Comparison of ENCODE assay signal across 14 cellular contexts in the genomic region with DNA sequence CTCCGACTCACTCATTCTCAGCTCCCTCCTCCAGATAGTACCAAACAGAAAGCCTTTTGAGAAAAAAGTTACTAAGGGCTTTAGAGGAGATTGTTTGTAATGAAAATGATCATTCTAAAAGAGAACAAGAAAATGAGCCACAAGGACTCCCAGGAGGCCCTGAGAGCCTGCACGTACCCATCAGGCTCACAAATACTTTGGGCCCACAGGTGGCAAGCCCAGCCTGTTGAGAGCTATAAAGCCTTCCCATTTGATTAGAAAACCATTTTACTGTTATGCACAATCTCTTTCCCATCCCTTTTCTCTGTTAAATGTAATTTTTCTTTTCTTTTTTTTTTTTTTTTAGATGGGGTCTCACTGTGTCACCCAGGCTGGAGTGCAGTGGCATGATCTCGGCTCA.
DNase-seq lines count a peak whose midpoint lies in the region; TF ChIP-seq lines count a peak whose summit lies in the region.
"Had no signal": no experiment of that assay in that cellular context is flagged by ENCODE, and none has a peak within 500 bp of the region (broad histone marks: within the 10 kb centered on the region; RNA-seq: fewer than 3 reads in every experiment).

No MANE protein-coding gene starts in this region.

- H3K9me3 Mint-ChIP-seq in neural progenitor cell: peaks cover 2% of the 10 kb centered on the region
- H3K9me3 Mint-ChIP-seq: CD8-positive, alpha-beta memory T cell; GM23338 had no signal

- TF ChIP-seq EP300 in sigmoid colon (IDR thresholded peaks at IDR 0.05): no peak

- H2AFZ ChIP-seq in Karpas-422 (ENCODE audit: low read length) (peak overlapping the region; percentile 62; the same call in 1 of the 2 replicates), OCI-LY7 (ENCODE audit: low read length) (no peak overlapping the region), neural progenitor cell (replicated peaks) (no peak overlapping the region)
- H2AFZ ChIP-seq: GM23338 had no signal

- no peaks in the 10 kb centered on the region for H3K9me2 ChIP-seq in Karpas-422 (replicated peaks; ENCODE audit: insufficient read depth, low read length)
- H3K9me2 ChIP-seq in OCI-LY7 (ENCODE audit: insufficient read depth, low read length): no peaks in the 10 kb centered on the region

- H3K4me3 Mint-ChIP-seq in neural progenitor cell: no peak overlapping the region
- H3K4me3 Mint-ChIP-seq: CD8-positive, alpha-beta memory T cell; GM23338 had no signal

- POLR2A ChIA-PET in OCI-LY7 (lab: Charles Lee): interaction anchor here (0.7 to 1.2 kb wide), 4 partner anchors 9 to 110 kb away, joined by 3 to 7 read pairs (median 4); no protein-coding TSS in a partner anchor

- H3K36me3 Mint-ChIP-seq in neural progenitor cell: peaks cover 13% of the 10 kb centered on the region
- H3K36me3 Mint-ChIP-seq: CD8-positive, alpha-beta memory T cell had no signal

- no TSS peak for BruUV-seq in OCI-LY7 (replicated peaks; lab: Mats Ljungman, UMichigan)

- intact Hi-C loops in OCI-LY7 (cut with micrococcal nuclease; ENCODE audit: unreplicated experiment): no loop called here
- intact Hi-C loops in sigmoid colon (cut with DNase I): loop anchor here (10.0 kb wide), 1 partner anchor 148 kb away; a partner anchor contains a TSS

- peaks cover 30 to 54% (median 36%) of the 10 kb centered on the region in 10 experiments for H3K4me1 ChIP-seq in BLaER1 treated with 17β-estradiol and CSF1 and Interleukin-3, amounts not matched to agents 10 nM and 100 nM
- H3K4me1 ChIP-seq in Karpas-422 (ENCODE audit: low read length) (peaks cover 74% of the 10 kb centered on the region), OCI-LY7 (ENCODE audit: insufficient read depth, low read length, poor library complexity, severe bottlenecking) (peaks cover 31% of the 10 kb centered on the region), sigmoid colon (peaks cover 0 to 46% (median 39%) of the 10 kb centered on the region in 4 donors), neural progenitor cell (peaks cover 31% of the 10 kb centered on the region)

- H3K27me3 ChIP-seq in BLaER1 treated with 17β-estradiol and CSF1 and Interleukin-3, amounts not matched to agents 10 nM and 100 nM: peaks cover 0 to 47% (median 41%) of the 10 kb centered on the region in 11 experiments; a peak in 19 of 22 replicates
- H3K27me3 ChIP-seq in Karpas-422 (ENCODE audit: low read length) (no peaks in the 10 kb centered on the region), sigmoid colon (no peaks in the 10 kb centered on the region), neural progenitor cell (peaks cover 5% of the 10 kb centered on the region)
- H3K27me3 ChIP-seq: BE2C had no signal

- H3K36me3 ChIP-seq in BLaER1 treated with 17β-estradiol and CSF1 and Interleukin-3, amounts not matched to agents 10 nM and 100 nM: peaks cover 0 to 56% (median 0%) of the 10 kb centered on the region in 11 experiments; a peak in 8 of 22 replicates
- peaks cover 2% of the 10 kb centered on the region; the same call in 1 of the 2 replicates for H3K36me3 ChIP-seq in Karpas-422 (ENCODE audit: insufficient read depth, low read length)
- H3K36me3 ChIP-seq in OCI-LY7 (ENCODE audit: insufficient read depth, low read length): peaks cover 18% of the 10 kb centered on the region
- no peaks in the 10 kb centered on the region for H3K36me3 ChIP-seq in sigmoid colon
- no peaks in the 10 kb centered on the region for H3K36me3 ChIP-seq in neural progenitor cell
- H3K36me3 ChIP-seq: BE2C had no signal

- DNase-seq in Karpas-422 (peak; percentile 76), OCI-LY7 (ENCODE audit: low spot score) (no peak), sigmoid colon (no peak), neural progenitor cell (ENCODE audit: low spot score) (no peak), NCI-H69 (lab: John Stamatoyannopoulos, UW) (no peak)
- DNase-seq: BE2C; Caco-2; CD8-positive, alpha-beta memory T cell; DMS53; H7; IMR-90 had no signal

- H3K27me3 Mint-ChIP-seq in neural progenitor cell (ENCODE audit: insufficient read depth, low read depth): no peaks in the 10 kb centered on the region

- no peak overlapping the region for H3K27ac Mint-ChIP-seq in neural progenitor cell
- H3K27ac Mint-ChIP-seq: CD8-positive, alpha-beta memory T cell; GM23338 had no signal

- no peak for TF ChIP-seq POLR2A in sigmoid colon (IDR thresholded peaks at IDR 0.05)

- H4K20me1 ChIP-seq in BLaER1 treated with 17β-estradiol and CSF1 and Interleukin-3, amounts not matched to agents 10 nM and 100 nM: peaks cover 0 to 30% (median 0%) of the 10 kb centered on the region in 11 experiments; a peak in 6 of 22 replicates
- H4K20me1 ChIP-seq in Karpas-422 (ENCODE audit: insufficient read depth, low read depth, low read length): no peaks in the 10 kb centered on the region
- H4K20me1 ChIP-seq in OCI-LY7 (ENCODE audit: insufficient read depth, low read length): no peaks in the 10 kb centered on the region; the same call in 1 of the 2 replicates
- peaks cover 21% of the 10 kb centered on the region for H4K20me1 ChIP-seq in neural progenitor cell (ENCODE audit: low read depth)

- peak overlapping the region in 1 of 11 experiments; percentile 9; a peak in 1 of 22 replicates for H3K27ac ChIP-seq in BLaER1 treated with 17β-estradiol and CSF1 and Interleukin-3, amounts not matched to agents 10 nM and 100 nM
- H3K27ac ChIP-seq in Karpas-422 (ENCODE audit: low read length) (peak overlapping the region; percentile 87), OCI-LY7 (ENCODE audit: low read depth, low read length, poor library complexity, severe bottlenecking) (no peak overlapping the region), sigmoid colon (peak overlapping the region in 3 of 4 donors; percentile 78 to 84 (median 82)), neural progenitor cell (no peak overlapping the region)
- H3K27ac ChIP-seq: A549 had no signal

- no peaks in the 10 kb centered on the region for H3K79me2 ChIP-seq in Karpas-422 (ENCODE audit: low read length)
- H3K79me2 ChIP-seq in OCI-LY7 (ENCODE audit: insufficient read depth, low read depth, low read length): no peaks in the 10 kb centered on the region
- no peaks in the 10 kb centered on the region for H3K79me2 ChIP-seq in neural progenitor cell (ENCODE audit: low read depth)

- peaks cover 0 to 31% (median 11%) of the 10 kb centered on the region in 11 experiments; a peak in 12 of 22 replicates for H3K9me3 ChIP-seq in BLaER1 treated with 17β-estradiol and CSF1 and Interleukin-3, amounts not matched to agents 10 nM and 100 nM (replicated peaks in 1 of 11)
- no peaks in the 10 kb centered on the region for H3K9me3 ChIP-seq in Karpas-422 (ENCODE audit: low read length)
- 0 out of 2 replicates have a peak, but pooled peaks cover 4% of the 10 kb centered on the region for H3K9me3 ChIP-seq in OCI-LY7 (ENCODE audit: low read length)
- no peaks in the 10 kb centered on the region for H3K9me3 ChIP-seq in sigmoid colon
- H3K9me3 ChIP-seq in neural progenitor cell (ENCODE audit: low read depth): no peaks in the 10 kb centered on the region
- H3K9me3 ChIP-seq: A549, BE2C, Caco-2 had no signal

- peaks cover 27% of the 10 kb centered on the region for H3K4me1 Mint-ChIP-seq in neural progenitor cell

- H3F3A ChIP-seq in neural progenitor cell (ENCODE audit: low read depth): peaks cover 7% of the 10 kb centered on the region

- peak overlapping the region in 8 of 11 experiments; percentile 6 to 85 (median 21); a peak in 14 of 22 replicates for H3K4me2 ChIP-seq in BLaER1 treated with 17β-estradiol and CSF1 and Interleukin-3, amounts not matched to agents 10 nM and 100 nM
- H3K4me2 ChIP-seq in Karpas-422 (ENCODE audit: low read depth, low read length, poor library complexity, severe bottlenecking) (peak overlapping the region; percentile 99), OCI-LY7 (ENCODE audit: low read length) (0 out of 2 replicates have a peak overlapping the region, but pooled peaks have one; percentile 17), neural progenitor cell (no peak overlapping the region)
- H3K4me2 ChIP-seq: A549, GM23338 had no signal

- H3K9ac ChIP-seq in BLaER1 treated with 17β-estradiol and CSF1 and Interleukin-3, amounts not matched to agents 10 nM and 100 nM: no peak overlapping the region
- H3K9ac ChIP-seq in Karpas-422 (ENCODE audit: low read length): peak overlapping the region; percentile 66
- no peak overlapping the region for H3K9ac ChIP-seq in neural progenitor cell

- H3K4me3 ChIP-seq in BLaER1 treated with 17β-estradiol and CSF1 and Interleukin-3, amounts not matched to agents 10 nM and 100 nM: no peak overlapping the region
- H3K4me3 ChIP-seq in Karpas-422 (ENCODE audit: low read length) (peak overlapping the region; percentile 77), OCI-LY7 (ENCODE audit: low read depth, low read length, poor library complexity, severe bottlenecking) (no peak overlapping the region), sigmoid colon (no peak overlapping the region), neural progenitor cell (no peak overlapping the region)
- H3K4me3 ChIP-seq: A549, GM23338 had no signal

- CTCF ChIA-PET in OCI-LY7 (lab: Charles Lee; ENCODE audit: unreplicated experiment): interaction anchor here (1.0 kb wide), 1 partner anchor 21 kb away, joined by 4 read pairs; no protein-coding TSS in a partner anchor

- TF ChIP-seq CTCF in OCI-LY7 (conservative IDR thresholded peaks at IDR 0.05; ENCODE audit: low read length): no peak
- TF ChIP-seq CTCF in sigmoid colon (IDR thresholded peaks at IDR 0.05): no peak
- no peak for TF ChIP-seq CTCF in neural progenitor cell (IDR thresholded peaks at IDR 0.05)

- WGBS in sigmoid colon, 2 donors: 87 to 93% methylated on average over 3 of the region's 3 CpGs

Comparison
In these comparisons a context has a peak if more than half of its experiments do, and no peak if none do; other contexts are left out.
1. H3K27ac ChIP-seq: peak in Karpas-422 (single experiment) and sigmoid colon (3 of 4); none in OCI-LY7 (single experiment) and neural progenitor cell (single experiment).